ENCODE assay signal across 8 cellular contexts in the genomic region with DNA sequence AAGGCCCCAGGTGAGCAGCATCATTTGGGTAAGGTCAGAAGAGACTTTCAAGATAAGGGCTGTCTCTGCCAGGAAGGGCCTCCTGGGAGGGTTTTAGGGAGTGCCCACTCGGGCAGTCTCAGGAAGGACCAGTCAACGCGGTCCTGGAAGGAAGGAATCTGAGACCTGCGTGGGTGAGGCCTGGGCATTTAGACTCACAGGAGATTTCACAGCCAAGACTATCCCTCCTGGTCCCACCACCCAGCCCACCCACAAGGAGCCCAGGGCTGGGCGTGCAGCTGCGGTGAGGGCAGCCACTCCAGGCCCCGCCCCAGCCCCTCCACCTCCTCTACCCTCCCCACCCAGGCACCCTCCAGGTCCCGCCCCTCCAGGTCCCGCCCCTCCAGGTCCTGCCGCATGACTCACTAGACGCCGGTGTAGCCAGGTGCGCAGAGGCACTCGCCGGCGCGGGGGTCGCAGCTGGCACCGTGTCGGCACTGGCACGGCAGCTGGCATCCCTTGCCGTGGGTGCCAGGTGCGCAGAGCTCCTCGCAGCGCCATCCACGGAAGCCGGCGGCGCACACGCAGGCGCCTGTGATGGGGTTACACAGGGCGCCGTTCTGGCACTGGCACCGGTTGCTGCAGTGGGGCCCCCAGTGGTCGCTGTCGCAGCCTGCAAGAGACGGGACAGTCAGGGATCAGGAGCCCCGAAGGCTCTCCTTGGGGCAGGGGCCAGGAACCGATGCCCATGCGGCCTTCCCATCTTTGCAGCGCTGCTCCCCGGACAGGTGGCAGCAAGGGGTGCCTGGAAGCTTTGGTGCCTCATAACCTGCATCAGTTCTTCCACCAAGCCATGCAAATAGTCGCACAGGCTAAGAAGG.
DNase-seq lines count a peak whose midpoint lies in the region; ATAC-seq and TF ChIP-seq lines count a peak whose summit lies in the region.

No MANE protein-coding gene starts in this region.

- CTCF ChIA-PET in HEK293T (lab: Yijun Ruan, JAX), result interaction anchor here (0.7 to 1.0 kb wide), 3 partner anchors 15 to 386 kb away, joined by 3 to 4 read pairs (median 3); no protein-coding TSS in a partner anchor

- POLR2A ChIA-PET in HEK293T (lab: Yijun Ruan, JAX), result no interaction called here
- POLR2A ChIA-PET in activated naive CD8-positive, alpha-beta T cell treated with anti-CD3 and anti-CD28 coated beads, Interleukin-2, amount 10 ng/mL, durations not matched to agents 7 days and 5 days (lab: Charles Lee), result no interaction called here

- H3K4me3 Mint-ChIP-seq in activated naive CD8-positive, alpha-beta T cell treated with anti-CD3 and anti-CD28 coated beads, Interleukin-2, amount 10 ng/mL, durations not matched to agents 7 days and 5 days, result peak overlapping the region; percentile 34

- no peaks in the 10 kb centered on the region for H3K36me3 ChIP-seq in right lobe of liver

- no peaks in the 10 kb centered on the region for H3K9me3 Mint-ChIP-seq in activated naive CD8-positive, alpha-beta T cell treated with anti-CD3 and anti-CD28 coated beads, Interleukin-2, amount 10 ng/mL, durations not matched to agents 7 days and 5 days

- H3K27ac Mint-ChIP-seq in activated naive CD8-positive, alpha-beta T cell treated with anti-CD3 and anti-CD28 coated beads, Interleukin-2, amount 10 ng/mL, durations not matched to agents 7 days and 5 days, result no peak overlapping the region

- no peak for TF ChIP-seq POLR2A in right lobe of liver (IDR thresholded peaks at IDR 0.05)

- no peaks in the 10 kb centered on the region for H3K36me3 Mint-ChIP-seq in activated naive CD8-positive, alpha-beta T cell treated with anti-CD3 and anti-CD28 coated beads, Interleukin-2, amount 10 ng/mL, durations not matched to agents 7 days and 5 days

- H3K4me3 ChIP-seq in right lobe of liver, result no peak overlapping the region

- no peak overlapping the region for H3K27ac ChIP-seq in right lobe of liver

- peak; percentile 46 for DNase-seq in DMS53 treated with DMSO at 0.1 percent for 48 hours (lab: John Stamatoyannopoulos, UW; ENCODE audit: unreplicated experiment)
- peak; percentile 55 for DNase-seq in HEK293T (ENCODE audit: extremely low spot score)
- DNase-seq in SK-N-DZ (ENCODE audit: low spot score), result peak; percentile 40
- peak; percentile 62 for DNase-seq in activated naive CD8-positive, alpha-beta T cell treated with anti-CD3 and anti-CD28 coated beads, Interleukin-2, amount 10 ng/mL, durations not matched to agents 7 days and 5 days
- no peak for DNase-seq in right lobe of liver
- DNase-seq in stimulated activated CD8-positive, alpha-beta memory T cell treated with anti-CD3 and anti-CD28 coated beads, Interleukin-2, amount 100 ng/mL, for 48 hours (ENCODE audit: low read depth in 2 of 2), result peak; percentile 26 to 43
- DNase-seq in glomerular visceral epithelial cell (ENCODE audit: extremely low spot score), result no peak
- DNase-seq in Ammon's horn (ENCODE audit: low spot score), result no peak

- intact Hi-C loops in right lobe of liver (cut with DNase I), result loop anchor here in 1 of 2 donors (10.0 kb wide), 1 partner anchor 303 kb away; no protein-coding TSS in a partner anchor

- no peaks in the 10 kb centered on the region for H3K9me3 ChIP-seq in right lobe of liver

- peak; percentile 90 for ATAC-seq in activated naive CD8-positive, alpha-beta T cell treated with anti-CD3 and anti-CD28 coated beads, Interleukin-2, amount 10 ng/mL, durations not matched to agents 7 days and 5 days (ENCODE audit: low read depth)
- ATAC-seq in right lobe of liver, result peak; percentile 27 to 43 (median 33)

- WGBS in right lobe of liver (ENCODE audit: insufficient coverage, low coverage, low lambda C conversion rate, missing lambda C conversion rate), result 14% methylated on average over 2 of the region's 43 CpGs

- TF ChIP-seq CTCF in right lobe of liver (IDR thresholded peaks at IDR 0.05), result no peak

- H3K4me1 ChIP-seq in right lobe of liver, result no peaks in the 10 kb centered on the region

- H3K27me3 Mint-ChIP-seq in activated naive CD8-positive, alpha-beta T cell treated with anti-CD3 and anti-CD28 coated beads, Interleukin-2, amount 10 ng/mL, durations not matched to agents 7 days and 5 days, result peaks cover 54% of the 10 kb centered on the region

- H3K4me1 Mint-ChIP-seq in activated naive CD8-positive, alpha-beta T cell treated with anti-CD3 and anti-CD28 coated beads, Interleukin-2, amount 10 ng/mL, durations not matched to agents 7 days and 5 days, result peaks cover 7% of the 10 kb centered on the region

- H3K27me3 ChIP-seq in right lobe of liver, result peaks cover 0 to 4% of the 10 kb centered on the region in 2 donors

TF ChIP-seq in HEK293T, 16 proteins besides CTCF, POLR2A, EP300 and RAD21:
- TF ChIP-seq SP1 (IDR thresholded peaks at IDR 0.05) (no peak), L3MBTL2 (conservative IDR thresholded peaks at IDR 0.05) (no peak), FOXA1 (IDR thresholded peaks at IDR 0.05) (no peak), ARNT (IDR thresholded peaks at IDR 0.05) (no peak), ELF4 (IDR thresholded peaks at IDR 0.05) (no peak), SUZ12 (IDR thresholded peaks at IDR 0.05) (no peak), TARDBP (IDR thresholded peaks at IDR 0.05) (no peak), ZNF384 (IDR thresholded peaks at IDR 0.05) (no peak), FOXK2 (IDR thresholded peaks at IDR 0.05) (no peak), LEF1 (IDR thresholded peaks at IDR 0.05; ENCODE audit: borderline replicate concordance) (no peak), HDGF (IDR thresholded peaks at IDR 0.05; ENCODE audit: borderline replicate concordance) (no peak), NFRKB (IDR thresholded peaks at IDR 0.05) (no peak), CTBP1 (IDR thresholded peaks at IDR 0.05; ENCODE audit: borderline replicate concordance) (no peak), BHLHE40 (IDR thresholded peaks at IDR 0.05; ENCODE audit: borderline replicate concordance) (no peak), FOXM1 (IDR thresholded peaks at IDR 0.05; ENCODE audit: borderline replicate concordance) (no peak)
- TF ChIP-seq, protein P1, sequence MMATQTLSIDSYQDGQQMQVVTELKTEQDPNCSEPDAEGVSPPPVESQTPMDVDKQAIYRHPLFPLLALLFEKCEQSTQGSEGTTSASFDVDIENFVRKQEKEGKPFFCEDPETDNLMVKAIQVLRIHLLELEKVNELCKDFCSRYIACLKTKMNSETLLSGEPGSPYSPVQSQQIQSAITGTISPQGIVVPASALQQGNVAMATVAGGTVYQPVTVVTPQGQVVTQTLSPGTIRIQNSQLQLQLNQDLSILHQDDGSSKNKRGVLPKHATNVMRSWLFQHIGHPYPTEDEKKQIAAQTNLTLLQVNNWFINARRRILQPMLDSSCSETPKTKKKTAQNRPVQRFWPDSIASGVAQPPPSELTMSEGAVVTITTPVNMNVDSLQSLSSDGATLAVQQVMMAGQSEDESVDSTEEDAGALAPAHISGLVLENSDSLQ (IDR thresholded peaks at IDR 0.05), result no peak
TF ChIP-seq in HEK293T: peak in this region for 0.

Comparison
In these comparisons a context has a peak if more than half of its experiments do, and no peak if none do; other contexts are left out.
1. DNase-seq: peak in DMS53 treated with DMSO at 0.1 percent for 48 hours (single experiment), HEK293T (single experiment), SK-N-DZ (single experiment), activated naive CD8-positive, alpha-beta T cell treated with anti-CD3 and anti-CD28 coated beads, Interleukin-2, amount 10 ng/mL, durations not matched to agents 7 days and 5 days (single experiment) and stimulated activated CD8-positive, alpha-beta memory T cell treated with anti-CD3 and anti-CD28 coated beads, Interleukin-2, amount 100 ng/mL, for 48 hours (2 of 2); none in right lobe of liver (0 of 3), glomerular visceral epithelial cell (single experiment) and Ammon's horn (single experiment).